In the genomic region with DNA sequence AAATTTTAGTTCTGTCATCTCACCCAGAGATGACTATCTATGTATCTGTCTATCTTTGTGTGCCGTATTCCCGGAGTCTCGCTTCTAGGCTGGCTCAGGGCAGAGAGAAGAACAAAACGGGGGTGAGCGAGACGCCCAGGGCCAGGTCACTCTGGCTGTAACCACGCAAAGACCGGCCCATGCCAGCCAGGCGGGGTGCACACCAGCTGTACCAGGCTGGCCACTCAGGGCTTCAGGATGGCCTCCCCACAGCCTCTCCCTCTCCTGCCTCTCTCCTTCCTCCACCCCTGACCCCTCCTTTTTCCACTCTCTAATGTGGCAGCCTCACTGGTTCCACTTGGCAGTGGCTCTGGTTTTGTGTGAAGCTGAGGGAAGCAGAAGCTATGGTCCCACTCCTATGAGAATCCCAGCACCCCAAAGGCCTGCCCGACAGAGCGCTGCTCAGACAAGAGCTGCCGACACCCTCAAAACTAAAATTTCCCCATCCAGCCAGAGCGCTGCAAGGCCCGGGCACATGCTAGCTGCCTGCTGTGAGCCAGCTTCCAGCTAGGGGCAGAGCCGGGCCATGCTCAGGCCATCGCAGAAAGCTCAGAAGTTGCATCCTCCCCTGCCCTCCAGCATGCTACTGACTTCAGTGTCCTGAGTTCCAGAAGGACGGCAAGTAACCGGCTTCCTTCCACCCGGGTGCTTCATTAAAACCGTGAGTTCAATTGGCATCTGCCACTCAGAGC, we compare ENCODE assay signal across 2 cellular contexts.
TF ChIP-seq lines count a peak whose summit lies in the region.

No MANE protein-coding gene starts in this region.

TF ChIP-seq in H1, 55 proteins besides CTCF, POLR2A, EP300 and RAD21 (continued from another document):
- TF ChIP-seq, protein P1, sequence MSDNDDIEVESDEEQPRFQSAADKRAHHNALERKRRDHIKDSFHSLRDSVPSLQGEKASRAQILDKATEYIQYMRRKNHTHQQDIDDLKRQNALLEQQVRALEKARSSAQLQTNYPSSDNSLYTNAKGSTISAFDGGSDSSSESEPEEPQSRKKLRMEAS (IDR thresholded peaks at IDR 0.05): peak; percentile 55; the same call in 1 of the 2 replicates

TF ChIP-seq in neural cell, 6 proteins besides CTCF, POLR2A, EP300 and RAD21 (continued from another document):
- TF ChIP-seq, protein P2, sequence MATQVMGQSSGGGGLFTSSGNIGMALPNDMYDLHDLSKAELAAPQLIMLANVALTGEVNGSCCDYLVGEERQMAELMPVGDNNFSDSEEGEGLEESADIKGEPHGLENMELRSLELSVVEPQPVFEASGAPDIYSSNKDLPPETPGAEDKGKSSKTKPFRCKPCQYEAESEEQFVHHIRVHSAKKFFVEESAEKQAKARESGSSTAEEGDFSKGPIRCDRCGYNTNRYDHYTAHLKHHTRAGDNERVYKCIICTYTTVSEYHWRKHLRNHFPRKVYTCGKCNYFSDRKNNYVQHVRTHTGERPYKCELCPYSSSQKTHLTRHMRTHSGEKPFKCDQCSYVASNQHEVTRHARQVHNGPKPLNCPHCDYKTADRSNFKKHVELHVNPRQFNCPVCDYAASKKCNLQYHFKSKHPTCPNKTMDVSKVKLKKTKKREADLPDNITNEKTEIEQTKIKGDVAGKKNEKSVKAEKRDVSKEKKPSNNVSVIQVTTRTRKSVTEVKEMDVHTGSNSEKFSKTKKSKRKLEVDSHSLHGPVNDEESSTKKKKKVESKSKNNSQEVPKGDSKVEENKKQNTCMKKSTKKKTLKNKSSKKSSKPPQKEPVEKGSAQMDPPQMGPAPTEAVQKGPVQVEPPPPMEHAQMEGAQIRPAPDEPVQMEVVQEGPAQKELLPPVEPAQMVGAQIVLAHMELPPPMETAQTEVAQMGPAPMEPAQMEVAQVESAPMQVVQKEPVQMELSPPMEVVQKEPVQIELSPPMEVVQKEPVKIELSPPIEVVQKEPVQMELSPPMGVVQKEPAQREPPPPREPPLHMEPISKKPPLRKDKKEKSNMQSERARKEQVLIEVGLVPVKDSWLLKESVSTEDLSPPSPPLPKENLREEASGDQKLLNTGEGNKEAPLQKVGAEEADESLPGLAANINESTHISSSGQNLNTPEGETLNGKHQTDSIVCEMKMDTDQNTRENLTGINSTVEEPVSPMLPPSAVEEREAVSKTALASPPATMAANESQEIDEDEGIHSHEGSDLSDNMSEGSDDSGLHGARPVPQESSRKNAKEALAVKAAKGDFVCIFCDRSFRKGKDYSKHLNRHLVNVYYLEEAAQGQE (IDR thresholded peaks at IDR 0.05; ENCODE audit: borderline replicate concordance): no peak
- no peak for TF ChIP-seq SMC3 (conservative IDR thresholded peaks at IDR 0.05; ENCODE audit: poor library complexity)
